ENCODE assay signal across 9 cellular contexts in genomic region chr5:181173420-181174342, GRCh38. TPM values are rescaled to one million over a fixed set of nuclear protein-coding genes. Genes with fewer than 3 reads are reported as not detected.
DNase-seq lines count a peak whose midpoint lies in the region; ATAC-seq, FAIRE-seq and TF ChIP-seq lines count a peak whose summit lies in the region.
"Had no signal": no experiment of that assay in that cellular context is flagged by ENCODE, and none has a peak within 500 bp of the region (broad histone marks: within the 10 kb centered on the region; RNA-seq: fewer than 3 reads in every experiment).

No MANE protein-coding gene starts in this region.

- no peaks in the 10 kb centered on the region for H3K36me3 ChIP-seq in HUES64 (ENCODE audit: insufficient read depth, low read length)
- no peaks in the 10 kb centered on the region for H3K36me3 ChIP-seq in subcutaneous abdominal adipose tissue (ENCODE audit: control insufficient read depth in 5 of 5, insufficient read depth in 5 of 5, low read length in 5 of 5)
- H3K36me3 ChIP-seq: neutrophil had no signal

- H3K9ac ChIP-seq in HUES64 (ENCODE audit: low read depth, low read length) (peak overlapping the region; percentile 48; the same call in 1 of the 2 replicates), subcutaneous abdominal adipose tissue (ENCODE audit: low read length in 5 of 5) (no peak overlapping the region)

- FAIRE-seq in A549 (lab: Jason Lieb, UNC): no peak
- no peak for FAIRE-seq in H54 (lab: Jason Lieb, UNC)

- TF ChIP-seq CTCF in A549 (IDR thresholded peaks at IDR 0.05): peak; percentile 5; the same call in 1 of the 3 replicates

- TF ChIP-seq RAD21 in A549 (conservative IDR thresholded peaks at IDR 0.05 in 1 of 2, IDR thresholded peaks at IDR 0.05 in 1 of 2): 0 out of 5 replicates have a peak, but pooled peaks of 1 of the 2 experiments have one; percentile 1

- H3K27me3 ChIP-seq in HUES64 (ENCODE audit: insufficient read depth, low read length) (peaks cover 45% of the 10 kb centered on the region), subcutaneous abdominal adipose tissue (ENCODE audit: control insufficient read depth in 5 of 5, insufficient read depth in 4 of 5, low read length in 5 of 5) (peaks cover 13 to 47% (median 27%) of the 10 kb centered on the region in 5 donors)

- H3K9me3 ChIP-seq in A549 (no peaks in the 10 kb centered on the region), HUES64 (ENCODE audit: insufficient read depth, low read depth, low read length) (no peaks in the 10 kb centered on the region), subcutaneous abdominal adipose tissue (ENCODE audit: control insufficient read depth in 5 of 5, low read length in 5 of 5) (no peaks in the 10 kb centered on the region)
- H3K9me3 ChIP-seq: neutrophil had no signal

- CTCF ChIA-PET in A549 (lab: Yijun Ruan, JAX): interaction anchor here (0.7 to 3.9 kb wide), 25 partner anchors 8 to 407 kb away, joined by 3 to 33 read pairs (median 4); no protein-coding TSS in a partner anchor

- ATAC-seq in A549 (peak; percentile 84 to 87), GM19395 (IDR thresholded peaks at IDR 0.05; ENCODE audit: unreplicated experiment) (peak; percentile 73)

- H3K4me3 ChIP-seq in A549 (peak overlapping the region; percentile 50), HUES64 (ENCODE audit: low read length) (peak overlapping the region; percentile 72), subcutaneous abdominal adipose tissue (ENCODE audit: low read depth in 1 of 5, low read length in 5 of 5) (peak overlapping the region in 3 of 5 donors; percentile 5 to 36 (median 11))

- no peak for TF ChIP-seq EP300 in A549 (IDR thresholded peaks at IDR 0.05)

- peak overlapping the region; percentile 91 for H3K4me2 ChIP-seq in A549

- POLR2A ChIA-PET in A549 (lab: Yijun Ruan, JAX): interaction anchor here (0.8 to 3.5 kb wide), 9 partner anchors 11 to 363 kb away, joined by 3 to 34 read pairs (median 5); partner anchors contain the start of gene TRIM7

- TF ChIP-seq POLR2A in A549 (IDR thresholded peaks at IDR 0.05; ENCODE audit: low read length) (no peak), H54 (IDR thresholded peaks at IDR 0.05; ENCODE audit: low read depth, low read length) (no peak)

- 2% methylated on average over 44 of the region's 50 CpGs for WGBS in A549 (ENCODE audit: missing lambda C conversion rate)
- WGBS in HUES64: 1% methylated on average over 50 of the region's 50 CpGs

- H3K27ac ChIP-seq in A549 (peak overlapping the region; percentile 76 to 87), HUES64 (ENCODE audit: low read depth, low read length) (no peak overlapping the region; the same call in 1 of the 2 replicates), subcutaneous abdominal adipose tissue (ENCODE audit: low read depth, low read length) (no peak overlapping the region)
- H3K27ac ChIP-seq: neutrophil had no signal

- H3K4me1 ChIP-seq in A549 (peaks cover 21% of the 10 kb centered on the region), HUES64 (ENCODE audit: insufficient read depth, low read length) (no peaks in the 10 kb centered on the region; the same call in 1 of the 2 replicates), subcutaneous abdominal adipose tissue (ENCODE audit: control insufficient read depth in 5 of 5, insufficient read depth in 5 of 5, low read length in 5 of 5) (peaks cover 0 to 19% (median 12%) of the 10 kb centered on the region in 5 donors)

- DNase-seq in A549 (ENCODE audit: low read depth in 1 of 2, low spot score in 1 of 2): peak; percentile 84 to 99
- DNase-seq in activated T-cell treated with anti-CD3 and anti-CD28 coated beads for 48 hours (ENCODE audit: low read depth): peak; percentile 74
- DNase-seq in iPS-NIHi7 (ENCODE audit: extremely low spot score): peak; percentile 55
- no peak for DNase-seq in globus pallidus (ENCODE audit: low spot score)
- no peak for DNase-seq in H54 (ENCODE audit: insufficient read length, low spot score)

TF ChIP-seq in A549, 52 proteins besides CTCF, POLR2A, EP300 and RAD21:
- 0 out of 2 replicates have a peak, but pooled peaks have one; percentile 56 for TF ChIP-seq MAZ (IDR thresholded peaks at IDR 0.05; ENCODE audit: borderline replicate concordance, low read depth, low read length)
- TF ChIP-seq EHMT2 (IDR thresholded peaks at IDR 0.05; ENCODE audit: low read depth): peak; percentile 59; the same call in 1 of the 2 replicates
- TF ChIP-seq CEBPB (IDR thresholded peaks at IDR 0.05): peak in 1 of 2 experiments; percentile 23; a peak in 1 of 4 replicates
- peak; percentile 28 to 58; a peak in 2 of 5 replicates for TF ChIP-seq JUN (IDR thresholded peaks at IDR 0.05)
- TF ChIP-seq FOSL2 (IDR thresholded peaks at IDR 0.05): no peak
- TF ChIP-seq FOSL2 (CRISPR knock-in tag; IDR thresholded peaks at IDR 0.05): no peak
- TF ChIP-seq HMGXB4 (CRISPR knock-in tag; IDR thresholded peaks at IDR 0.05; ENCODE audit: borderline replicate concordance): peak; percentile 10; the same call in 1 of the 2 replicates
- no peak for TF ChIP-seq BHLHE40 (IDR thresholded peaks at IDR 0.05; ENCODE audit: low read depth, low read length)
- peak; percentile 51; the same call in 1 of the 2 replicates for TF ChIP-seq ZSCAN20 (CRISPR knock-in tag; IDR thresholded peaks at IDR 0.05)
- peak; percentile 48; the same call in 1 of the 2 replicates for TF ChIP-seq EHF (CRISPR knock-in tag; IDR thresholded peaks at IDR 0.05)
- TF ChIP-seq ZC3H11A (IDR thresholded peaks at IDR 0.05): no peak
- TF ChIP-seq SMC3 (IDR thresholded peaks at IDR 0.05): 0 out of 3 replicates have a peak, but pooled peaks have one; percentile 16
- TF ChIP-seq CHD4 (IDR thresholded peaks at IDR 0.05; ENCODE audit: borderline replicate concordance): peak; percentile 35; the same call in 1 of the 2 replicates
- TF ChIP-seq MAX (IDR thresholded peaks at IDR 0.05): 0 out of 2 replicates have a peak, but pooled peaks have one; percentile 40
- peak; percentile 71 for TF ChIP-seq SREBF2 (IDR thresholded peaks at IDR 0.05)
- no peak for TF ChIP-seq RCOR1 (IDR thresholded peaks at IDR 0.05; ENCODE audit: low read depth, low read length)

RNA-seq across cellular contexts. Expression of gene OR2V2, which starts 26.3 kb away (rescaled TPM):
- polyA plus RNA-seq in A549 (2011; rRNA removed) (not detected in 2 replicates), A549 (2017; fragmentation: RNase III; extraction: RNeasy Plus Mini Kit Qiagen cat#74134 plus additional on column Dnase treatment) (not detected in 3 replicates)
- polyA plus RNA-seq in A549 (2012; cell fraction: cytosol; rRNA removed): not detected in 2 replicates
- polyA plus RNA-seq in A549 (2012; cell fraction: nucleus; rRNA removed): not detected in 2 replicates
- not detected in 2 replicates for polyA minus RNA-seq in A549 (2011; rRNA and poly(A)+ RNA removed)
- not detected for polyA plus RNA-seq in HUES64 (2013, experiment 1 of 2)
- not detected for polyA plus RNA-seq in HUES64 (2013, experiment 2 of 2)

RNA-seq across cellular contexts. Expression of gene TRIM7, which starts 31.3 kb away (rescaled TPM):
- polyA plus RNA-seq in A549 (2011; rRNA removed): 20.4 and 30.7 TPM in 2 replicates
- 27.2 and 28.7 TPM in 2 replicates for polyA plus RNA-seq in A549 (2012; cell fraction: cytosol; rRNA removed)
- polyA plus RNA-seq in A549 (2012; cell fraction: nucleus; rRNA removed): 20.4 and 25.4 TPM in 2 replicates
- polyA plus RNA-seq in A549 (2017; fragmentation: RNase III; extraction: RNeasy Plus Mini Kit Qiagen cat#74134 plus additional on column Dnase treatment): 21.8 to 23.2 TPM (median 23.1 TPM) in 3 replicates
- 5.3 and 5.6 TPM in 2 replicates for polyA minus RNA-seq in A549 (2011; rRNA and poly(A)+ RNA removed)
- polyA plus RNA-seq in HUES64 (2013, experiment 1 of 2): not detected
- 0.25 TPM for polyA plus RNA-seq in HUES64 (2013, experiment 2 of 2)

RNA-seq across cellular contexts. Expression of gene OR2V1, which starts 42.7 kb away (rescaled TPM):
- not detected in 2 replicates for polyA plus RNA-seq in A549 (2011; rRNA removed)
- polyA plus RNA-seq in A549 (2012; cell fraction: cytosol; rRNA removed): not detected in 2 replicates
- polyA plus RNA-seq in A549 (2012; cell fraction: nucleus; rRNA removed): not detected in 2 replicates
- not detected in 3 replicates for polyA plus RNA-seq in A549 (2017; fragmentation: RNase III; extraction: RNeasy Plus Mini Kit Qiagen cat#74134 plus additional on column Dnase treatment)
- not detected in 2 replicates for polyA minus RNA-seq in A549 (2011; rRNA and poly(A)+ RNA removed)
- not detected for polyA plus RNA-seq in HUES64 (2013, experiment 1 of 2)
- not detected for polyA plus RNA-seq in HUES64 (2013, experiment 2 of 2)

RNA-seq across cellular contexts. Expression of gene TRIM41, which starts 49.4 kb away (rescaled TPM):
- polyA plus RNA-seq in A549 (2011; rRNA removed): 17.0 and 22.7 TPM in 2 replicates
- 21.6 and 22.2 TPM in 2 replicates for polyA plus RNA-seq in A549 (2012; cell fraction: cytosol; rRNA removed)
- 73.3 and 77.6 TPM in 2 replicates for polyA plus RNA-seq in A549 (2012; cell fraction: nucleus; rRNA removed)
- 29.7 to 35.0 TPM (median 32.5 TPM) in 3 replicates for polyA plus RNA-seq in A549 (2017; fragmentation: RNase III; extraction: RNeasy Plus Mini Kit Qiagen cat#74134 plus additional on column Dnase treatment)
- polyA minus RNA-seq in A549 (2011; rRNA and poly(A)+ RNA removed): 10.5 and 11.3 TPM in 2 replicates
- 13.2 TPM for polyA plus RNA-seq in HUES64 (2013, experiment 1 of 2)
- polyA plus RNA-seq in HUES64 (2013, experiment 2 of 2): 12.2 TPM

Comparison
In these comparisons a context has a peak if more than half of its experiments do, and no peak if none do; other contexts are left out.
1. DNase-seq: peak in A549 (2 of 2), activated T-cell treated with anti-CD3 and anti-CD28 coated beads for 48 hours (single experiment) and iPS-NIHi7 (single experiment); none in globus pallidus (single experiment) and H54 (single experiment).
2. H3K27ac ChIP-seq: peak in A549 (2 of 2); none in HUES64 (single experiment) and subcutaneous abdominal adipose tissue (single experiment).
3. H3K4me3 ChIP-seq: peak in every context shown above with its lines; median percentile 72 in HUES64; 50 in A549; 11 in subcutaneous abdominal adipose tissue.